Comparison of ENCODE assay signal across 10 cellular contexts in genomic region chr5:38445374-38446028, GRCh38.
A peak's percentile ranks its signal among the peaks of the same experiment; 100 is the strongest.
DNase-seq lines count a peak whose midpoint lies in the region; ATAC-seq and TF ChIP-seq lines count a peak whose summit lies in the region.
"Had no signal": no experiment of that assay in that cellular context is flagged by ENCODE, and none has a peak within 500 bp of the region (broad histone marks: within the 10 kb centered on the region; RNA-seq: fewer than 3 reads in every experiment).

No MANE protein-coding gene starts in this region.

- H3K36me3 ChIP-seq in adipocyte (ENCODE audit: control insufficient read depth, insufficient read depth, low read length, severe bottlenecking) (peaks cover 10% of the 10 kb centered on the region), heart right ventricle (no peaks in the 10 kb centered on the region), skeletal muscle satellite cell (ENCODE audit: insufficient read depth, low read length) (peaks cover 16% of the 10 kb centered on the region)

- DNase-seq in ELR (ENCODE audit: low read depth) (peak; percentile 28), adipocyte (ENCODE audit: low read depth) (no peak), heart right ventricle (peak; percentile 39 to 41), NCI-H2081 treated with DMSO at 0.1 percent for 48 hours (lab: John Stamatoyannopoulos, UW) (no peak), OCI-M1 (lab: John Stamatoyannopoulos, UW) (no peak), glomerular visceral epithelial cell (ENCODE audit: extremely low spot score) (no peak)
- no peak for DNase-seq in effector CD8-positive, alpha-beta T cell (lab: John Stamatoyannopoulos, UW)
- DNase-seq: activated T-cell treated with anti-CD3 and anti-CD28 coated beads, Interleukin-2, amount 50 U/mL, for 1 hour had no signal

- no peaks in the 10 kb centered on the region for H3K9me3 ChIP-seq in adipocyte (ENCODE audit: control insufficient read depth, low read length)
- no peaks in the 10 kb centered on the region for H3K9me3 ChIP-seq in heart right ventricle
- H3K9me3 ChIP-seq in skeletal muscle satellite cell (replicated peaks; ENCODE audit: low read length): no peaks in the 10 kb centered on the region

- H3K4me1 ChIP-seq in adipocyte (ENCODE audit: control insufficient read depth, insufficient read depth, low read length) (peaks cover 48% of the 10 kb centered on the region), heart right ventricle (peaks cover 0 to 46% (median 15%) of the 10 kb centered on the region in 9 donors), skeletal muscle satellite cell (ENCODE audit: control insufficient read depth, insufficient read depth, low read length) (peaks cover 15% of the 10 kb centered on the region)

- peak in 6 of 8 donors; percentile 13 to 37 (median 23) for ATAC-seq in heart right ventricle
- ATAC-seq: stimulated activated memory B cell treated with anti-CD40 and anti-IgM and Interleukin-4, amounts not matched to agents 10 μg/mL and 1 μg/mL and 100 μg/mL, for 72 hours had no signal

- TF ChIP-seq CTCF in heart right ventricle (IDR thresholded peaks at IDR 0.05): no peak

- intact Hi-C loops in heart right ventricle (cut with DNase I): loop anchor here in 5 of 10 donors (10.0 kb wide), 4 partner anchors 99 to 479 kb away; no protein-coding TSS in a partner anchor

- H3K4me2 ChIP-seq in skeletal muscle satellite cell (ENCODE audit: low read length): peak overlapping the region; percentile 95

- 60 to 64% methylated on average over 24 of the region's 24 CpGs for WGBS in heart right ventricle, 2 donors

- H3K9ac ChIP-seq in adipocyte (ENCODE audit: low read length) (peak overlapping the region; percentile 91), skeletal muscle satellite cell (ENCODE audit: low read depth, low read length) (peak overlapping the region; percentile 94)

- H3K27ac ChIP-seq in heart right ventricle: peak overlapping the region in 9 of 10 donors; percentile 13 to 79 (median 58)

- H3K27me3 ChIP-seq in adipocyte (replicated peaks; ENCODE audit: control insufficient read depth, insufficient read depth, low read length) (no peaks in the 10 kb centered on the region), heart right ventricle (peaks cover 0 to 71% (median 0%) of the 10 kb centered on the region in 7 donors), skeletal muscle satellite cell (ENCODE audit: control insufficient read depth, insufficient read depth, low read length) (no peaks in the 10 kb centered on the region)

- peak overlapping the region; percentile 86 for H3K4me3 ChIP-seq in adipocyte (ENCODE audit: low read length)
- H3K4me3 ChIP-seq in heart right ventricle: peak overlapping the region in 9 of 10 donors; percentile 12 to 48 (median 34)
- H3K4me3 ChIP-seq in skeletal muscle satellite cell (ENCODE audit: low read length): peak overlapping the region; percentile 86

Comparison
In these comparisons a context has a peak if more than half of its experiments do, and no peak if none do; other contexts are left out.
1. DNase-seq: peak in ELR (single experiment) and heart right ventricle (2 of 2); none in adipocyte (single experiment), NCI-H2081 treated with DMSO at 0.1 percent for 48 hours (single experiment), effector CD8-positive, alpha-beta T cell (single experiment), OCI-M1 (single experiment) and glomerular visceral epithelial cell (single experiment).
2. H3K4me3 ChIP-seq: peak in every context shown above with its lines; median percentile 86 in adipocyte; 86 in skeletal muscle satellite cell; 34 in heart right ventricle.